Comparison of ENCODE assay signal across 1 cellular context in the genomic region with DNA sequence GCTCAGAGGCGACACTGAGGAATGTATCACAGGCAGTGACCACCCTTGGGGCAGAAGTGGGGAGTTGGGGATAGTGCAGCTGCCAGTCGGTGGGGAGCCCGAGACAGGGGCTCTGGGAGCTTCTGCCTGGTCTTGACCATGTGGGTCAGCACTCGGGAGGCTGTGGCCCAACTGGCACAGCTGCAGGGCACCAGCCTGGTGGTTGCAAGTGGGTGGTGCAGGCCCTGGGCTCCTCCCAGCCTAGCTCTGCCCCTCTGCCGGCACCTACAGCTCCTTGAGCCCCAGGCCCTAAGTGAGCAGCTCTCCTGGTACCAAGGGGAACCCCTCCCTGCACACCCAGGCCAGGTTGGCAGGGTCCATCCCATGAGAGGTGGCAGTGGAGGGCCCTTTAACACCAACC.
TF ChIP-seq lines count a peak whose summit lies in the region.

No MANE protein-coding gene starts in this region.

TF ChIP-seq in SK-N-SH treated with all-trans-retinoic acid at 6 μM for 48 hours, 23 proteins besides CTCF, POLR2A, EP300 and RAD21 (continued from another document):
- TF ChIP-seq, protein P1, sequence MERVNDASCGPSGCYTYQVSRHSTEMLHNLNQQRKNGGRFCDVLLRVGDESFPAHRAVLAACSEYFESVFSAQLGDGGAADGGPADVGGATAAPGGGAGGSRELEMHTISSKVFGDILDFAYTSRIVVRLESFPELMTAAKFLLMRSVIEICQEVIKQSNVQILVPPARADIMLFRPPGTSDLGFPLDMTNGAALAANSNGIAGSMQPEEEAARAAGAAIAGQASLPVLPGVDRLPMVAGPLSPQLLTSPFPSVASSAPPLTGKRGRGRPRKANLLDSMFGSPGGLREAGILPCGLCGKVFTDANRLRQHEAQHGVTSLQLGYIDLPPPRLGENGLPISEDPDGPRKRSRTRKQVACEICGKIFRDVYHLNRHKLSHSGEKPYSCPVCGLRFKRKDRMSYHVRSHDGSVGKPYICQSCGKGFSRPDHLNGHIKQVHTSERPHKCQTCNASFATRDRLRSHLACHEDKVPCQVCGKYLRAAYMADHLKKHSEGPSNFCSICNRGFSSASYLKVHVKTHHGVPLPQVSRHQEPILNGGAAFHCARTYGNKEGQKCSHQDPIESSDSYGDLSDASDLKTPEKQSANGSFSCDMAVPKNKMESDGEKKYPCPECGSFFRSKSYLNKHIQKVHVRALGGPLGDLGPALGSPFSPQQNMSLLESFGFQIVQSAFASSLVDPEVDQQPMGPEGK (CRISPR knock-in tag; IDR thresholded peaks at IDR 0.05; ENCODE audit: borderline replicate concordance): no peak
- TF ChIP-seq ESRRG (CRISPR knock-in tag; IDR thresholded peaks at IDR 0.05): no peak
- no peak for TF ChIP-seq ISL1 (CRISPR knock-in tag; IDR thresholded peaks at IDR 0.05)
- no peak for TF ChIP-seq RARB (CRISPR knock-in tag; IDR thresholded peaks at IDR 0.05)
